8 cellular contexts compared by ENCODE assay signal in the genomic region with DNA sequence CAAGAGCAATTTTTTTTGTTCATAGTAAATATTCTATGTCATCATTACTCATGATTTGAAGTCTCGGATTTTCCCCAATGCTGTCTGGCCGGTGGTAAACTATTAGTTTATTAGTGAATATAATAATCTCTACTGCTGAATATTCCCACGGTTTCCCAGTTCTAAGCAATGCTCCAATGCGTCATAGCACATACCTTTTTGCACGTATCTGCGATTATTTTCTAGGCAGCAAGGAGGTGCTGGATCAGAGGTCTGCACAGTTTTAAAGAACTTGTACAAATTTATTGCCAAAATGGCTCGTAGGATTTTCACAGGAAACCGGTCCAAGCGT. TPM values are rescaled to one million over a fixed set of nuclear protein-coding genes. Genes with fewer than 3 reads are reported as not detected.
DNase-seq lines count a peak whose midpoint lies in the region; ATAC-seq and TF ChIP-seq lines count a peak whose summit lies in the region.

No MANE protein-coding gene starts in this region.

- H3K9ac ChIP-seq in OCI-LY3 (ENCODE audit: low read length) (peak overlapping the region; percentile 75), trophoblast cell (ENCODE audit: low read length) (no peak overlapping the region)

- CTCF ChIA-PET in OCI-LY7 (lab: Charles Lee; ENCODE audit: unreplicated experiment) = no interaction called here

- peak overlapping the region; percentile 75 for H2AFZ ChIP-seq in OCI-LY3 (ENCODE audit: low read depth, low read length)
- no peak overlapping the region for H2AFZ ChIP-seq in trophoblast cell (ENCODE audit: insufficient read depth, low read length, poor library complexity)
- no peak overlapping the region for H2AFZ ChIP-seq in OCI-LY7 (ENCODE audit: low read length)

- TF ChIP-seq EP300 in esophagus muscularis mucosa (IDR thresholded peaks at IDR 0.05) = no peak

- no peak overlapping the region for H2BK120ac ChIP-seq in trophoblast cell (ENCODE audit: insufficient read depth, low read length, poor library complexity)

- H3K18ac ChIP-seq in trophoblast cell (ENCODE audit: low read length) = no peak overlapping the region

- TF ChIP-seq CTCF in OCI-LY3 (IDR thresholded peaks at IDR 0.05; ENCODE audit: low read depth, low read length) (peak; percentile 16; the same call in 1 of the 2 replicates), esophagus muscularis mucosa (IDR thresholded peaks at IDR 0.05) (no peak), OCI-LY7 (conservative IDR thresholded peaks at IDR 0.05; ENCODE audit: low read length) (no peak)

- H3K4me2 ChIP-seq in OCI-LY3 (ENCODE audit: low read length) (peak overlapping the region; percentile 99), trophoblast cell (ENCODE audit: low read length) (peak overlapping the region; percentile 75), OCI-LY7 (ENCODE audit: low read length) (no peak overlapping the region)

- no peaks in the 10 kb centered on the region for H3K9me3 ChIP-seq in OCI-LY3 (ENCODE audit: insufficient read depth, low read length)
- no peaks in the 10 kb centered on the region for H3K9me3 ChIP-seq in esophagus muscularis mucosa
- H3K9me3 ChIP-seq in trophoblast cell (ENCODE audit: insufficient read depth, low read depth, low read length) = no peaks in the 10 kb centered on the region
- H3K9me3 ChIP-seq in OCI-LY7 (ENCODE audit: low read length) = no peaks in the 10 kb centered on the region

- H4K20me1 ChIP-seq in OCI-LY3 (ENCODE audit: insufficient read depth, low read length) (no peaks in the 10 kb centered on the region), OCI-LY7 (ENCODE audit: insufficient read depth, low read length) (no peaks in the 10 kb centered on the region)

- no peak overlapping the region for H3K4ac ChIP-seq in trophoblast cell (ENCODE audit: low read depth, low read length)

- WGBS in esophagus muscularis mucosa = 21% methylated on average over 9 of the region's 9 CpGs
- no CpG with 5 or more reads among the region's 9 CpGs for WGBS in trophoblast cell (ENCODE audit: extremely low coverage, insufficient coverage, insufficient read length)

- no peak overlapping the region for H3K23ac ChIP-seq in trophoblast cell (ENCODE audit: low read length)

- DNase-seq in EH (ENCODE audit: low read depth) (peak; percentile 34), esophagus muscularis mucosa (ENCODE audit: extremely low spot score) (no peak), trophoblast cell (peak in 1 of 2 donors; percentile 30), inferior parietal cortex (ENCODE audit: extremely low spot score) (no peak), OCI-LY7 (ENCODE audit: low spot score) (no peak)

- H2BK5ac ChIP-seq in trophoblast cell (ENCODE audit: low read depth, low read length, poor library complexity) = no peak overlapping the region

- H3K79me2 ChIP-seq in OCI-LY3 (ENCODE audit: low read length) = no peaks in the 10 kb centered on the region
- no peaks in the 10 kb centered on the region for H3K79me2 ChIP-seq in trophoblast cell (ENCODE audit: control insufficient read depth, insufficient read depth, low read length, poor library complexity)
- H3K79me2 ChIP-seq in OCI-LY7 (ENCODE audit: insufficient read depth, low read depth, low read length) = no peaks in the 10 kb centered on the region

- H3K36me3 ChIP-seq in OCI-LY3 (replicated peaks; ENCODE audit: low read depth, low read length) = no peaks in the 10 kb centered on the region
- H3K36me3 ChIP-seq in esophagus muscularis mucosa = no peaks in the 10 kb centered on the region
- no peaks in the 10 kb centered on the region for H3K36me3 ChIP-seq in trophoblast cell (ENCODE audit: control insufficient read depth in 1 of 2, insufficient read depth in 2 of 2, low read length in 2 of 2)
- H3K36me3 ChIP-seq in OCI-LY7 (ENCODE audit: insufficient read depth, low read length) = no peaks in the 10 kb centered on the region

- H3K4me1 ChIP-seq in OCI-LY3 (ENCODE audit: low read length) (peaks cover 27% of the 10 kb centered on the region), esophagus muscularis mucosa (peaks cover 7 to 17% (median 8%) of the 10 kb centered on the region in 4 donors), trophoblast cell (ENCODE audit: control insufficient read depth in 1 of 2, insufficient read depth in 2 of 2, low read length in 2 of 2) (peaks cover 6 to 8% of the 10 kb centered on the region in 2 experiments), OCI-LY7 (ENCODE audit: insufficient read depth, low read length, poor library complexity, severe bottlenecking) (no peaks in the 10 kb centered on the region)

- TF ChIP-seq POLR2A in esophagus muscularis mucosa (IDR thresholded peaks at IDR 0.05; ENCODE audit: low read depth) = no peak

- no TSS peak for BruUV-seq in OCI-LY7 (replicated peaks; lab: Mats Ljungman, UMichigan)

- H4K8ac ChIP-seq in trophoblast cell (ENCODE audit: low read depth, low read length) = no peak overlapping the region

- no peaks in the 10 kb centered on the region for H3K79me1 ChIP-seq in trophoblast cell (ENCODE audit: low read length)

- peak overlapping the region; percentile 44; the same call in 1 of the 2 replicates for H3K27ac ChIP-seq in OCI-LY3 (ENCODE audit: low read length)
- H3K27ac ChIP-seq in esophagus muscularis mucosa (replicated peaks in 1 of 4) = no peak overlapping the region
- no peak overlapping the region for H3K27ac ChIP-seq in trophoblast cell (ENCODE audit: low read depth, low read length)
- no peak overlapping the region for H3K27ac ChIP-seq in OCI-LY7 (ENCODE audit: low read depth, low read length, poor library complexity, severe bottlenecking)

- no peak overlapping the region for H2AK5ac ChIP-seq in trophoblast cell (ENCODE audit: low read length)

- H3K4me3 ChIP-seq in OCI-LY3 (ENCODE audit: low read length) (peak overlapping the region; percentile 82), esophagus muscularis mucosa (peak overlapping the region; percentile 40 to 58 (median 46)), trophoblast cell (ENCODE audit: low read depth, low read length) (no peak overlapping the region), OCI-LY7 (ENCODE audit: low read depth, low read length, poor library complexity, severe bottlenecking) (no peak overlapping the region)

- no peak overlapping the region for H4K91ac ChIP-seq in trophoblast cell (ENCODE audit: low read depth, low read length)

- no peak overlapping the region for H2BK12ac ChIP-seq in trophoblast cell (ENCODE audit: low read length)

- H3K27me3 ChIP-seq in OCI-LY3 (ENCODE audit: low read depth, low read length) (no peaks in the 10 kb centered on the region), esophagus muscularis mucosa (peaks cover 0 to 29% (median 0%) of the 10 kb centered on the region in 4 donors), trophoblast cell (ENCODE audit: insufficient read depth, low read length) (no peaks in the 10 kb centered on the region)

- H3K14ac ChIP-seq in trophoblast cell (ENCODE audit: low read length) = no peak overlapping the region

- no peak overlapping the region for H4K12ac ChIP-seq in trophoblast cell (ENCODE audit: low read depth, low read length)

- ATAC-seq in GM19035 (IDR thresholded peaks at IDR 0.05; ENCODE audit: unreplicated experiment) (no peak), HG03045 (IDR thresholded peaks at IDR 0.05; ENCODE audit: unreplicated experiment) (no peak)

- intact Hi-C loops in esophagus muscularis mucosa (cut with DNase I) (no loop called here), OCI-LY7 (cut with micrococcal nuclease; ENCODE audit: unreplicated experiment) (no loop called here)

- no peaks in the 10 kb centered on the region for H3K9me2 ChIP-seq in OCI-LY7 (ENCODE audit: insufficient read depth, low read length)

- POLR2A ChIA-PET in OCI-LY7 (lab: Charles Lee) = no interaction called here

RNA-seq across cellular contexts. Expression of gene TCF7, which starts 43.9 kb away (rescaled TPM):
- total RNA-seq in esophagus muscularis mucosa (1 to 10 TPM in 3 of 4 donors, under 1 TPM in 1; 0.99 to 2.1 (median 1.5) TPM), OCI-LY7 (2022) (0.97 and 1.9 TPM in 2 replicates)
- 10.2 and 10.8 TPM in 2 replicates for polyA plus RNA-seq in trophoblast cell (2013)
- 0.39 and 1.1 TPM in 2 replicates for total RNA-seq in OCI-LY7 (2014; rRNA removed; shearing (Covaris generic))

Comparison
In these comparisons a context has a peak if more than half of its experiments do, and no peak if none do; other contexts are left out.
1. H3K4me3 ChIP-seq: peak in OCI-LY3 (single experiment) and esophagus muscularis mucosa (4 of 4); none in trophoblast cell (single experiment) and OCI-LY7 (single experiment).